In the genomic region with DNA sequence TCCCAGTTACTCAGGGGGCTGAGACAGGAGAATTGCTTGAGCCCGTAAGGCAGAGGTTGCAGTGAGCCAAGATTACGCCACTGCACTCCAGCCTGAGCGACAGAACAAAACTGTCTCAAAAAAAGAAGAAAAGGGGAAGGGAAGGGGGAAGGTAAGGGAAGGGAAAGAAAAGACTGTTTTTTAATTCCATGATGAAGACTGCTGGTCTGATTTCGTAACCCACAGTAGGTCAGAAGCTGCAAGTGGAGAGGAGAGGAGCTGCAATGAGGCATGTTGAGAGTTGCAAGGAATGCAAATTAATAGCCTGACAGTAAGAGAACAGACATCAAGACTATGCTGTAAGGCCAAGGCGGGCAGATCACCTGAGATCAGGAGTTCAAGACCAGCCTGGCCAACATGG, we compare ENCODE assay signal across 13 cellular contexts. TPM values are rescaled to one million over a fixed set of nuclear protein-coding genes. Genes with fewer than 3 reads are reported as not detected.
DNase-seq lines count a peak whose midpoint lies in the region; TF ChIP-seq lines count a peak whose summit lies in the region.
"Had no signal": no experiment of that assay in that cellular context is flagged by ENCODE, and none has a peak within 500 bp of the region (broad histone marks: within the 10 kb centered on the region; RNA-seq: fewer than 3 reads in every experiment).

No MANE protein-coding gene starts in this region.

- intact Hi-C loops in stomach (cut with DNase I; ENCODE audit: low total_unique reads) = no loop called here

- POLR2A ChIA-PET in HEK293 (lab: Yijun Ruan, JAX) = interaction anchor here (1.3 kb wide), 1 partner anchor 28 kb away, joined by 3 read pairs; no protein-coding TSS in a partner anchor

- no peak for TF ChIP-seq CTCF in HEK293 (tag by site-specific recombination; IDR thresholded peaks at IDR 0.05)
- TF ChIP-seq CTCF in fibroblast of mammary gland (conservative IDR thresholded peaks at IDR 0.05; ENCODE audit: control insufficient read depth, insufficient read depth, low read depth, low read length) = no peak
- TF ChIP-seq CTCF in stomach (IDR thresholded peaks at IDR 0.05) = no peak

- H3K27ac ChIP-seq in HEK293 (ENCODE audit: extremely low read depth, low read depth, low read length) = no peak overlapping the region
- H3K27ac ChIP-seq in SK-N-MC = peak overlapping the region; percentile 70
- H3K27ac ChIP-seq in stomach = peak overlapping the region in 4 of 5 donors; percentile 7 to 41 (median 20)
- H3K27ac ChIP-seq: cardiac muscle cell, sigmoid colon, vagina had no signal

- H3K27me3 ChIP-seq in stomach = no peaks in the 10 kb centered on the region
- H3K27me3 ChIP-seq: cardiac muscle cell, sigmoid colon, vagina had no signal

- no peak for TF ChIP-seq POLR2A in stomach (IDR thresholded peaks at IDR 0.05)

- CTCF ChIA-PET in HEK293 (lab: Yijun Ruan, JAX) = interaction anchor here (0.7 to 1.3 kb wide), 3 partner anchors 10 to 82 kb away, joined by 3 to 8 read pairs (median 4); no protein-coding TSS in a partner anchor

- H3K9me3 ChIP-seq in HEK293 (ENCODE audit: control insufficient read depth, insufficient read depth, low read depth, low read length) (no peaks in the 10 kb centered on the region), SK-N-MC (ENCODE audit: low read depth, low read length) (no peaks in the 10 kb centered on the region), stomach (no peaks in the 10 kb centered on the region)
- H3K9me3 ChIP-seq: sigmoid colon, vagina had no signal

- no peak for TF ChIP-seq EP300 in stomach (IDR thresholded peaks at IDR 0.05)

- H3K9ac ChIP-seq in SK-N-MC (ENCODE audit: insufficient read length) = no peak overlapping the region

- peaks cover 23% of the 10 kb centered on the region in 2 experiments; a peak in 2 of 3 replicates for H3K36me3 ChIP-seq in HEK293 (ENCODE audit: control insufficient read depth in 2 of 2, insufficient read depth in 1 of 2, low read length in 2 of 2)
- H3K36me3 ChIP-seq in SK-N-MC (ENCODE audit: insufficient read depth, low read length) = peaks cover 23% of the 10 kb centered on the region
- peaks cover 0 to 32% (median 18%) of the 10 kb centered on the region in 4 donors for H3K36me3 ChIP-seq in stomach
- H3K36me3 ChIP-seq: cardiac muscle cell had no signal

- WGBS in stomach, 5 donors = 86 to 97% (median 89%) methylated on average over 5 of the region's 5 CpGs

- H3K4me3 ChIP-seq in HEK293 (ENCODE audit: low read depth, low read length) = no peak overlapping the region
- H3K4me3 ChIP-seq in SK-N-MC = no peak overlapping the region
- no peak overlapping the region for H3K4me3 ChIP-seq in fibroblast of mammary gland (ENCODE audit: control insufficient read depth, low read depth, low read length)
- H3K4me3 ChIP-seq in stomach = no peak overlapping the region
- H3K4me3 ChIP-seq: cardiac muscle cell, sigmoid colon, vagina had no signal

- H3K4me1 ChIP-seq in HEK293 (ENCODE audit: control insufficient read depth, insufficient read depth, low read length) = peaks cover 7% of the 10 kb centered on the region
- H3K4me1 ChIP-seq in stomach = peaks cover 27 to 81% (median 60%) of the 10 kb centered on the region in 4 donors

- DNase-seq in SK-N-MC (ENCODE audit: low read depth, low spot score) = no peak
- peak; percentile 62 for DNase-seq in fibroblast of mammary gland (ENCODE audit: low read depth)
- no peak for DNase-seq in stomach
- no peak for DNase-seq in T1000 (lab: John Stamatoyannopoulos, UW)
- DNase-seq in hepatic stellate cell (ENCODE audit: low spot score) = no peak
- no peak for DNase-seq in GM19240 (ENCODE audit: insufficient read length, low spot score)
- DNase-seq: activated naive CD4-positive, alpha-beta T cell treated with anti-CD3 and anti-CD28 coated beads, Interleukin-2, amount 10 ng/mL, durations not matched to agents 7 days and 5 days; sigmoid colon; stimulated activated naive CD4-positive, alpha-beta T cell; SW 1271 had no signal

TF ChIP-seq in HEK293, 187 proteins besides CTCF, POLR2A, EP300 and RAD21:
- TF ChIP-seq, protein P1, sequence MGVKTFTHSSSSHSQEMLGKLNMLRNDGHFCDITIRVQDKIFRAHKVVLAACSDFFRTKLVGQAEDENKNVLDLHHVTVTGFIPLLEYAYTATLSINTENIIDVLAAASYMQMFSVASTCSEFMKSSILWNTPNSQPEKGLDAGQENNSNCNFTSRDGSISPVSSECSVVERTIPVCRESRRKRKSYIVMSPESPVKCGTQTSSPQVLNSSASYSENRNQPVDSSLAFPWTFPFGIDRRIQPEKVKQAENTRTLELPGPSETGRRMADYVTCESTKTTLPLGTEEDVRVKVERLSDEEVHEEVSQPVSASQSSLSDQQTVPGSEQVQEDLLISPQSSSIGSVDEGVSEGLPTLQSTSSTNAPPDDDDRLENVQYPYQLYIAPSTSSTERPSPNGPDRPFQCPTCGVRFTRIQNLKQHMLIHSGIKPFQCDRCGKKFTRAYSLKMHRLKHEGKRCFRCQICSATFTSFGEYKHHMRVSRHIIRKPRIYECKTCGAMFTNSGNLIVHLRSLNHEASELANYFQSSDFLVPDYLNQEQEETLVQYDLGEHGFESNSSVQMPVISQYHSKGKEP (tag by site-specific recombination; IDR thresholded peaks at IDR 0.05) = peak; percentile 84
- TF ChIP-seq YY1 (tag by site-specific recombination; IDR thresholded peaks at IDR 0.05) = no peak

RNA-seq across cellular contexts. Expression of a gene that starts 33.3 kb away (rescaled TPM):
- total RNA-seq in stomach = 100 to 1,000 TPM in 2 of 5 donors, 10 to 100 TPM in 3; 14.2 to 218 (median 72.4) TPM
- 1 to 10 TPM; 2.1 to 2.4 (median 2.3) TPM for polyA plus RNA-seq in stomach
